Comparison of ENCODE assay signal across 10 cellular contexts in genomic region chr1:157136133-157136532, GRCh38. TPM values are rescaled to one million over a fixed set of nuclear protein-coding genes. Genes with fewer than 3 reads are reported as not detected.
DNase-seq lines count a peak whose midpoint lies in the region; ATAC-seq and TF ChIP-seq lines count a peak whose summit lies in the region.
"Had no signal": no experiment of that assay in that cellular context is flagged by ENCODE, and none has a peak within 500 bp of the region (broad histone marks: within the 10 kb centered on the region; RNA-seq: fewer than 3 reads in every experiment).

No MANE protein-coding gene starts in this region.

- H3K36me3 ChIP-seq in H7 (replicated peaks; ENCODE audit: control insufficient read depth, insufficient read depth, low read length) (peaks cover 30% of the 10 kb centered on the region), mesendoderm (ENCODE audit: control insufficient read depth, insufficient read depth, low read length) (peaks cover 7% of the 10 kb centered on the region)

- WGBS in mesendoderm (ENCODE audit: extremely low coverage, insufficient coverage, low lambda C conversion rate): no CpG with 5 or more reads among the region's 4 CpGs

- no peak overlapping the region for H2BK5ac ChIP-seq in mesendoderm (ENCODE audit: low read length)

- DNase-seq in AG04449 (ENCODE audit: low read depth, low spot score) (no peak), H7 (peak; percentile 43), mesendoderm (peak; percentile 41), NOMO-1 (lab: John Stamatoyannopoulos, UW; ENCODE audit: unreplicated experiment in 2 of 2) (no peak)
- DNase-seq in effector CD4-positive, alpha-beta T cell: no peak
- DNase-seq: anterior cingulate cortex, Right ventricle myocardium superior had no signal

- H3K79me2 ChIP-seq in mesendoderm (ENCODE audit: control insufficient read depth, insufficient read depth, low read length): peaks cover 32% of the 10 kb centered on the region

- no peak overlapping the region for H3K27ac ChIP-seq in mesendoderm (ENCODE audit: low read depth, low read length)

- TF ChIP-seq CTCF in AG04449 (IDR thresholded peaks at IDR 0.05; ENCODE audit: insufficient read depth, low read length, missing control alignments): no peak

- no peak overlapping the region for H3K4me2 ChIP-seq in mesendoderm (ENCODE audit: low read length)

- CTCF ChIA-PET in AG04449 (lab: Yijun Ruan, JAX): interaction anchor here (0.8 to 3.9 kb wide), 9 partner anchors 9 to 50 kb away, joined by 3 to 35 read pairs (median 6); no protein-coding TSS in a partner anchor

- H2BK15ac ChIP-seq in mesendoderm (replicated peaks; ENCODE audit: low read depth): no peak overlapping the region

- H3K4me1 Mint-ChIP-seq in activated naive CD8-positive, alpha-beta T cell (ENCODE audit: low read depth): peaks cover 89% of the 10 kb centered on the region

- peaks cover 7% of the 10 kb centered on the region for H3K4me1 ChIP-seq in mesendoderm (ENCODE audit: control insufficient read depth, low read depth, low read length)

- no peak overlapping the region for H4K8ac ChIP-seq in mesendoderm (ENCODE audit: low read depth, low read length)

- no peak overlapping the region for H2BK120ac ChIP-seq in mesendoderm (ENCODE audit: low read depth, low read length)

- no peaks in the 10 kb centered on the region for H3K9me3 Mint-ChIP-seq in activated naive CD8-positive, alpha-beta T cell (ENCODE audit: low read depth)

- H3K27me3 ChIP-seq in H7 (ENCODE audit: control insufficient read depth, insufficient read depth, low read length) (no peaks in the 10 kb centered on the region), mesendoderm (ENCODE audit: insufficient read depth, low read length, poor library complexity) (no peaks in the 10 kb centered on the region)

- H3K27me3 Mint-ChIP-seq in activated naive CD8-positive, alpha-beta T cell: no peaks in the 10 kb centered on the region

- H3K9ac ChIP-seq in mesendoderm (ENCODE audit: low read length): peak overlapping the region; percentile 74

- H3K23ac ChIP-seq in mesendoderm (ENCODE audit: low read length): no peak overlapping the region

- H4K5ac ChIP-seq in mesendoderm (ENCODE audit: low read length): no peak overlapping the region

- H3K4me3 ChIP-seq in AG04449 (ENCODE audit: low read depth, low read length) (peak overlapping the region; percentile 95; the same call in 1 of the 2 replicates), H7 (ENCODE audit: insufficient read depth, low read depth, low read length) (no peak overlapping the region), mesendoderm (ENCODE audit: low read length) (no peak overlapping the region)

- H3K79me1 ChIP-seq in mesendoderm (ENCODE audit: low read length): peaks cover 11% of the 10 kb centered on the region

- POLR2A ChIA-PET in AG04449 (lab: Yijun Ruan, JAX): interaction anchor here (0.6 kb wide), 1 partner anchor 9 kb away, joined by 3 read pairs; no protein-coding TSS in a partner anchor

- H2AK5ac ChIP-seq in mesendoderm (ENCODE audit: low read length): no peak overlapping the region

- H3K18ac ChIP-seq in mesendoderm (ENCODE audit: low read length): no peak overlapping the region

- H3K4ac ChIP-seq in mesendoderm (ENCODE audit: low read depth, low read length): no peak overlapping the region

- H3K36me3 Mint-ChIP-seq in activated naive CD8-positive, alpha-beta T cell: peaks cover 24% of the 10 kb centered on the region

- peak overlapping the region; percentile 90 for H3K27ac Mint-ChIP-seq in activated naive CD8-positive, alpha-beta T cell

- no peak overlapping the region for H3K56ac ChIP-seq in mesendoderm (ENCODE audit: low read length)

- ATAC-seq in GM21737 (IDR thresholded peaks at IDR 0.05; ENCODE audit: unreplicated experiment): no peak
- ATAC-seq in GM18520 (IDR thresholded peaks at IDR 0.05; ENCODE audit: unreplicated experiment): no peak

- peak overlapping the region; percentile 96 for H3K4me3 Mint-ChIP-seq in activated naive CD8-positive, alpha-beta T cell

RNA-seq across cellular contexts. Expression of gene ETV3, which starts 2.1 kb away (rescaled TPM):
- 20.2 and 22.5 TPM in 2 replicates for total RNA-seq in H7 (2014; rRNA removed; shearing (Covaris generic))
- polyA plus RNA-seq in mesendoderm (2013, experiment 1 of 2): 15.2 TPM
- polyA plus RNA-seq in mesendoderm (2013, experiment 2 of 2): 14.4 TPM

RNA-seq across cellular contexts. Expression of gene ETV3L, which starts 36.5 kb away (rescaled TPM):
- total RNA-seq in H7 (2014; rRNA removed; shearing (Covaris generic)): 0.74 and 1.1 TPM in 2 replicates
- polyA plus RNA-seq in mesendoderm (2013, experiment 1 of 2): 0.07 TPM
- polyA plus RNA-seq in mesendoderm (2013, experiment 2 of 2): 0.10 TPM
- total RNA-seq: Right ventricle myocardium superior had no signal

Comparison
In these comparisons a context has a peak if more than half of its experiments do, and no peak if none do; other contexts are left out.
1. DNase-seq: peak in H7 (single experiment) and mesendoderm (single experiment); none in AG04449 (single experiment), NOMO-1 (0 of 2) and effector CD4-positive, alpha-beta T cell (single experiment).